9 cellular contexts compared by ENCODE assay signal in genomic region chr19:41298327-41298964, GRCh38. TPM values are rescaled to one million over a fixed set of nuclear protein-coding genes. Genes with fewer than 3 reads are reported as not detected.
A peak's percentile ranks its signal among the peaks of the same experiment; 100 is the strongest.
DNase-seq lines count a peak whose midpoint lies in the region; ATAC-seq and TF ChIP-seq lines count a peak whose summit lies in the region.
"Had no signal": no experiment of that assay in that cellular context is flagged by ENCODE, and none has a peak within 500 bp of the region (broad histone marks: within the 10 kb centered on the region; RNA-seq: fewer than 3 reads in every experiment).

No MANE protein-coding gene starts in this region.

- peak overlapping the region; percentile 41; the same call in 1 of the 2 replicates for H3K9ac ChIP-seq in SK-N-SH

- TF ChIP-seq CTCF in SK-N-SH (IDR thresholded peaks at IDR 0.05) (no peak), BE2C (IDR thresholded peaks at IDR 0.05; ENCODE audit: low read depth, low read length) (no peak)

- H3K4me3 ChIP-seq in SK-N-SH (ENCODE audit: low read depth in 2 of 2, low read length in 1 of 2), result no peak overlapping the region
- no peak overlapping the region for H3K4me3 ChIP-seq in effector memory CD4-positive, alpha-beta T cell (ENCODE audit: insufficient read depth, low read depth, low read length, poor library complexity, severe bottlenecking)
- H3K4me3 ChIP-seq in muscle layer of duodenum (ENCODE audit: low read depth in 1 of 2, low read length in 2 of 2), result no peak overlapping the region
- no peak overlapping the region for H3K4me3 ChIP-seq in BE2C (ENCODE audit: low read depth, low read length)

- H3K9me3 ChIP-seq in SK-N-SH, result no peaks in the 10 kb centered on the region
- H3K9me3 ChIP-seq in effector memory CD4-positive, alpha-beta T cell (ENCODE audit: control insufficient read depth, low read length), result no peaks in the 10 kb centered on the region
- no peaks in the 10 kb centered on the region for H3K9me3 ChIP-seq in muscle layer of duodenum (ENCODE audit: control insufficient read depth in 1 of 2, low read length in 2 of 2)
- H3K9me3 ChIP-seq in BE2C, result no peaks in the 10 kb centered on the region

- POLR2A ChIA-PET in SK-N-SH (lab: Yijun Ruan, JAX) (no interaction called here), HEK293T (lab: Yijun Ruan, JAX) (interaction anchor here (0.8 kb wide), 1 partner anchor 34 kb away, joined by 3 read pairs; the partner anchor contains the start of gene HNRNPUL1)

- H3K36me3 ChIP-seq in SK-N-SH (replicated peaks in 1 of 2; ENCODE audit: control insufficient read depth in 1 of 2, insufficient read depth in 2 of 2, low read length in 1 of 2), result peaks cover 68 to 95% of the 10 kb centered on the region in 2 experiments
- peaks cover 64% of the 10 kb centered on the region for H3K36me3 ChIP-seq in effector memory CD4-positive, alpha-beta T cell (ENCODE audit: control insufficient read depth, insufficient read depth, low read length)
- H3K36me3 ChIP-seq in muscle layer of duodenum (ENCODE audit: control insufficient read depth in 1 of 2, insufficient read depth in 2 of 2, low read length in 2 of 2), result peaks cover 69 to 73% of the 10 kb centered on the region in 2 donors
- H3K36me3 ChIP-seq in BE2C, result peaks cover 100% of the 10 kb centered on the region

- no peak overlapping the region; the same call in 1 of the 2 replicates for H3K4me2 ChIP-seq in SK-N-SH

- H3K27me3 ChIP-seq in SK-N-SH (ENCODE audit: insufficient read depth) (no peaks in the 10 kb centered on the region), muscle layer of duodenum (ENCODE audit: low read depth, low read length) (no peaks in the 10 kb centered on the region), BE2C (no peaks in the 10 kb centered on the region)
- H3K27me3 ChIP-seq in effector memory CD4-positive, alpha-beta T cell (replicated peaks; ENCODE audit: control insufficient read depth, insufficient read depth, low read length, poor library complexity, severe bottlenecking), result no peaks in the 10 kb centered on the region

- H3K9me2 ChIP-seq in SK-N-SH, result no peaks in the 10 kb centered on the region

- peaks cover 17% of the 10 kb centered on the region for H3F3A ChIP-seq in SK-N-SH (replicated peaks; ENCODE audit: insufficient read depth)

- no peak for TF ChIP-seq EP300 in SK-N-SH (IDR thresholded peaks at IDR 0.05; ENCODE audit: borderline replicate concordance in 1 of 2, low read depth in 1 of 2, low read length in 1 of 2)

- CTCF ChIA-PET in SK-N-SH (lab: Yijun Ruan, JAX) (interaction anchor here (1.0 to 12.4 kb wide), 3 partner anchors 8 to 34 kb away, joined by 3 to 105 read pairs (median 3); partner anchors contain the start of genes CCDC97 and HNRNPUL1), HEK293T (lab: Yijun Ruan, JAX) (interaction anchor here (1.5 kb wide), 1 partner anchor 11 kb away, joined by 5 read pairs; no protein-coding TSS in a partner anchor)

- peak overlapping the region in 1 of 2 experiments; percentile 80; a peak in 2 of 4 replicates for H3K27ac ChIP-seq in SK-N-SH (ENCODE audit: low read depth in 2 of 2, low read length in 1 of 2)
- H3K27ac ChIP-seq in effector memory CD4-positive, alpha-beta T cell (ENCODE audit: insufficient read depth, low read length, poor library complexity, severe bottlenecking), result peak overlapping the region; percentile 81
- H3K27ac ChIP-seq in muscle layer of duodenum (ENCODE audit: low read length), result peak overlapping the region; percentile 82

- DNase-seq in AG08395 (ENCODE audit: low spot score), result peak; percentile 94
- no peak for DNase-seq in SK-N-SH
- DNase-seq in effector memory CD4-positive, alpha-beta T cell, result peak; percentile 53 to 73 (median 59)
- no peak for DNase-seq in cortex of kidney (lab: John Stamatoyannopoulos, UW)
- no peak for DNase-seq in HEK293T (ENCODE audit: extremely low spot score)
- no peak for DNase-seq in BE2C

- no peaks in the 10 kb centered on the region for H3K4me1 ChIP-seq in SK-N-SH (ENCODE audit: control insufficient read depth in 1 of 2, insufficient read depth in 2 of 2, low read depth in 1 of 2, low read length in 1 of 2)
- peaks cover 78% of the 10 kb centered on the region for H3K4me1 ChIP-seq in effector memory CD4-positive, alpha-beta T cell (ENCODE audit: control insufficient read depth, insufficient read depth, low read length, poor library complexity, severe bottlenecking)
- H3K4me1 ChIP-seq in muscle layer of duodenum (ENCODE audit: control insufficient read depth in 1 of 2, insufficient read depth in 2 of 2, low read length in 2 of 2), result peaks cover 33 to 52% of the 10 kb centered on the region in 2 donors
- H3K4me1 ChIP-seq in BE2C, result no peaks in the 10 kb centered on the region

- ATAC-seq in GM18858 (IDR thresholded peaks at IDR 0.05; ENCODE audit: unreplicated experiment), result peak; percentile 9
- ATAC-seq: HCT116 had no signal

- H3K79me2 ChIP-seq in SK-N-SH (ENCODE audit: insufficient read depth), result peaks cover 11% of the 10 kb centered on the region; the same call in 1 of the 2 replicates

- WGBS in SK-N-SH (ENCODE audit: low lambda C conversion rate), result 91% methylated on average over 4 of the region's 4 CpGs

- H4K20me1 ChIP-seq in SK-N-SH (ENCODE audit: insufficient read depth), result peaks cover 9% of the 10 kb centered on the region; the same call in 1 of the 2 replicates

- no peak for TF ChIP-seq RAD21 in SK-N-SH (IDR thresholded peaks at IDR 0.05; ENCODE audit: low read length)

- no peak overlapping the region for H2AFZ ChIP-seq in SK-N-SH (ENCODE audit: low read depth)

TF ChIP-seq in SK-N-SH, 30 proteins besides CTCF, POLR2A, EP300 and RAD21 (continues in another document):
- no peak for TF ChIP-seq POLR2AphosphoS5 (IDR thresholded peaks at IDR 0.05; ENCODE audit: low read depth, low read length)
- no peak for TF ChIP-seq TEAD4 (IDR thresholded peaks at IDR 0.05; ENCODE audit: borderline replicate concordance, insufficient read depth)
- no peak for TF ChIP-seq PBX3 (IDR thresholded peaks at IDR 0.05)
- TF ChIP-seq USF1 (IDR thresholded peaks at IDR 0.05; ENCODE audit: borderline replicate concordance, low read depth), result no peak
- TF ChIP-seq RCOR1 (IDR thresholded peaks at IDR 0.05; ENCODE audit: low read length), result no peak

TF ChIP-seq in HEK293T, 16 proteins besides CTCF, POLR2A, EP300 and RAD21:
- TF ChIP-seq L3MBTL2 (conservative IDR thresholded peaks at IDR 0.05) (no peak), FOXK2 (IDR thresholded peaks at IDR 0.05) (no peak), BHLHE40 (IDR thresholded peaks at IDR 0.05; ENCODE audit: borderline replicate concordance) (no peak), FOXA1 (IDR thresholded peaks at IDR 0.05) (no peak), NFRKB (IDR thresholded peaks at IDR 0.05) (no peak)

RNA-seq across cellular contexts. Expression of gene CCDC97, which starts 11.5 kb away (rescaled TPM):
- 8.7 and 9.6 TPM in 2 replicates for polyA plus RNA-seq in SK-N-SH (2012; rRNA removed)
- polyA plus RNA-seq in SK-N-SH (2012; cell fraction: cytosol; rRNA removed), result 5.3 and 6.8 TPM in 2 replicates
- polyA plus RNA-seq in SK-N-SH (2012; cell fraction: nucleus; rRNA removed), result 11.7 and 13.7 TPM in 2 replicates
- 54.0 TPM for polyA plus RNA-seq in BE2C (2012; ENCODE audit: insufficient read depth, insufficient read length, low read depth)

RNA-seq across cellular contexts. Expression of gene HNRNPUL1, which starts 34.3 kb away (rescaled TPM):
- 34.2 and 41.5 TPM in 2 replicates for polyA plus RNA-seq in SK-N-SH (2012; rRNA removed)
- polyA plus RNA-seq in SK-N-SH (2012; cell fraction: cytosol; rRNA removed), result 32.5 and 33.9 TPM in 2 replicates
- 35.8 and 43.2 TPM in 2 replicates for polyA plus RNA-seq in SK-N-SH (2012; cell fraction: nucleus; rRNA removed)
- polyA plus RNA-seq in BE2C (2012; ENCODE audit: insufficient read depth, insufficient read length, low read depth), result 344 TPM

RNA-seq across cellular contexts. Expression of gene TGFB1, which starts 55.3 kb away (rescaled TPM):
- polyA plus RNA-seq in SK-N-SH (2012; rRNA removed), result 13.5 and 25.5 TPM in 2 replicates
- polyA plus RNA-seq in SK-N-SH (2012; cell fraction: cytosol; rRNA removed), result 13.0 and 21.4 TPM in 2 replicates
- polyA plus RNA-seq in SK-N-SH (2012; cell fraction: nucleus; rRNA removed), result 75.1 and 149 TPM in 2 replicates
- 115 TPM for polyA plus RNA-seq in BE2C (2012; ENCODE audit: insufficient read depth, insufficient read length, low read depth)

Comparison
In these comparisons a context has a peak if more than half of its experiments do, and no peak if none do; other contexts are left out.
1. DNase-seq: peak in AG08395 (single experiment) and effector memory CD4-positive, alpha-beta T cell (3 of 3); none in SK-N-SH (single experiment), cortex of kidney (single experiment), HEK293T (single experiment) and BE2C (single experiment).